36 cellular contexts compared by ENCODE assay signal in the genomic region with DNA sequence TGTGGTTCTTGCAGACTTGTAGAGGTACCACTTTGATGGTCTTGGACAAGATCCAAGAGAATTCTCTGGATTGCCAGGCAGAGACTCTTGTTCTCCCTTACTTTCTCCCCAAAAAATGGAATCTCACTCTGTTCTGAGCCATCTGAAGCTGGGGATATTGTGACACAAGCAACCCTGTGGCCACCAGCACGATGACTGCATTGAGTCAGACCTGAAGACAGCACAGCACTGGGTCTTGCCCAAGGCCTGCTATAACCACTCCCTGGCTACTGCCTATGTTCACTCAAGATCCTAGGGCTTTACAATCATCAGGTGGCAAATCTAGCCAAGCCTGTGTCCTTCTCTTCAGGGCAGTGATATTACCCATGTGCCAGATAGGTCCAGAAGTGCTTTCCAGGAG.
"Had no signal": no experiment of that assay in that cellular context is flagged by ENCODE, and none has a peak within 500 bp of the region (broad histone marks: within the 10 kb centered on the region; RNA-seq: fewer than 3 reads in every experiment).

No MANE protein-coding gene starts in this region.

- FAIRE-seq: astrocyte, TTC549 had no signal

- H3K27ac ChIP-seq: adrenal gland, body of pancreas, brain microvascular endothelial cell, breast epithelium, cardiac muscle cell, WERI-Rb-1 had no signal

- DNase-seq: activated CD4-positive, alpha-beta memory T cell treated with anti-CD3 and anti-CD28 coated beads, Interleukin-2, amount 10 ng/mL, durations not matched to agents 7 days and 5 days; activated CD4-positive, alpha-beta T cell treated with anti-CD3 and anti-CD28 coated beads for 1 hour; activated CD4-positive, alpha-beta T cell treated with anti-CD3 and anti-CD28 coated beads for 36 hours; activated CD4-positive, alpha-beta T cell treated with anti-CD3 and anti-CD28 coated beads for 48 hours; activated CD4-positive, alpha-beta T cell treated with anti-CD3 and anti-CD28 coated beads, Interleukin-2, amount 10 ng/mL, durations not matched to agents 7 days and 5 days; activated CD4-positive, alpha-beta T cell treated with anti-CD3 and anti-CD28 coated beads, Interleukin-2, amount 50 U/mL, for 48 hours; activated CD4-positive, CD25-positive, alpha-beta regulatory T cell; activated CD8-positive, alpha-beta memory T cell treated with anti-CD3 and anti-CD28 coated beads for 24 hours; activated CD8-positive, alpha-beta memory T cell treated with anti-CD3 and anti-CD28 coated beads, Interleukin-2, amount 10 ng/mL, durations not matched to agents 7 days and 5 days; activated CD8-positive, alpha-beta memory T cell treated with anti-CD3 and anti-CD28 coated beads, Interleukin-2, amount 50 U/mL, for 48 hours; activated CD8-positive, alpha-beta T cell treated with anti-CD3 and anti-CD28 coated beads, Interleukin-2, amount 10 ng/mL, durations not matched to agents 7 days and 5 days; activated effector memory CD4-positive, alpha-beta T cell treated with Interleukin-2 at 50 U/mL for 16 hours; activated gamma-delta T cell; activated naive CD4-positive, alpha-beta T cell treated with anti-CD3 and anti-CD28 coated beads for 36 hours; activated naive CD4-positive, alpha-beta T cell treated with anti-CD3 and anti-CD28 coated beads, Interleukin-2, amount 50 U/mL, for 16 hours; activated naive CD8-positive, alpha-beta T cell treated with anti-CD3 and anti-CD28 coated beads for 36 hours; activated T-cell treated with anti-CD3 and anti-CD28 coated beads, Interleukin-2, amount 50 U/mL, for 24 hours; activated T-cell treated with anti-CD3 and anti-CD28 coated beads, Interleukin-2, amount 50 U/mL, for 48 hours; adrenal gland; amniotic stem cell; aorta; body of pancreas; brain microvascular endothelial cell; caudate nucleus; SW 1271; T-helper 1 cell; T-helper 2 cell; T-helper 9 cell; WERI-Rb-1 had no signal

- H3K4me3 ChIP-seq: adrenal gland, body of pancreas, breast epithelium, cardiac muscle cell had no signal

- H3K9me3 ChIP-seq: adrenal gland, body of pancreas, breast epithelium had no signal

- H3K27me3 ChIP-seq: adrenal gland, body of pancreas, brain microvascular endothelial cell, breast epithelium, cardiac muscle cell had no signal

- H3K36me3 ChIP-seq: adrenal gland, brain microvascular endothelial cell, breast epithelium, cardiac muscle cell, WERI-Rb-1 had no signal

- H3K4me1 ChIP-seq: body of pancreas, breast epithelium had no signal

- ATAC-seq: activated CD4-positive, alpha-beta T cell treated with anti-CD3 and anti-CD28 coated beads for 36 hours; activated CD4-positive, CD25-positive, alpha-beta regulatory T cell treated with anti-CD3 and anti-CD28 coated beads, Interleukin-2, amount 50 U/mL, for 24 hours; activated CD8-positive, alpha-beta memory T cell treated with anti-CD3 and anti-CD28 coated beads, Interleukin-2, amount 10 ng/mL, durations not matched to agents 7 days and 5 days; activated CD8-positive, alpha-beta T cell treated with anti-CD3 and anti-CD28 coated beads, Interleukin-2, amount 10 ng/mL, durations not matched to agents 7 days and 5 days; activated naive CD4-positive, alpha-beta T cell treated with anti-CD3 and anti-CD28 coated beads, Interleukin-2, amount 50 U/mL, for 72 hours; body of pancreas; WTC11 had no signal
